In genomic region chr17:2309338-2310143, GRCh38 we compare ENCODE assay signal across 17 cellular contexts.
DNase-seq lines count a peak whose midpoint lies in the region; ATAC-seq and TF ChIP-seq lines count a peak whose summit lies in the region.
"Had no signal": no experiment of that assay in that cellular context is flagged by ENCODE, and none has a peak within 500 bp of the region (broad histone marks: within the 10 kb centered on the region; RNA-seq: fewer than 3 reads in every experiment).

No MANE protein-coding gene starts in this region.

- TF ChIP-seq CTCF in 22Rv1 (IDR thresholded peaks at IDR 0.05) (no peak), HEK293 (tag by site-specific recombination; IDR thresholded peaks at IDR 0.05) (no peak)

- H3K4me3 ChIP-seq in HEK293 (ENCODE audit: low read depth, low read length), result no peak overlapping the region
- H3K4me3 ChIP-seq: SJSA1 had no signal

- no peaks in the 10 kb centered on the region for H3K9me3 ChIP-seq in HEK293 (ENCODE audit: control insufficient read depth, insufficient read depth, low read depth, low read length)
- H3K9me3 ChIP-seq: SJSA1 had no signal

- CTCF ChIA-PET in HEK293 (lab: Yijun Ruan, JAX), result no interaction called here

- peaks cover 2 to 3% of the 10 kb centered on the region in 2 experiments for H3K36me3 ChIP-seq in HEK293 (ENCODE audit: control insufficient read depth in 2 of 2, insufficient read depth in 1 of 2, low read length in 2 of 2)

- peak overlapping the region; percentile 22 for H3K27ac ChIP-seq in 22Rv1
- H3K27ac ChIP-seq in HEK293 (ENCODE audit: extremely low read depth, low read depth, low read length), result no peak overlapping the region
- H3K27ac ChIP-seq: SJSA1 had no signal

- peaks cover 6% of the 10 kb centered on the region; the same call in 1 of the 2 replicates for H3K4me1 ChIP-seq in HEK293 (ENCODE audit: control insufficient read depth, insufficient read depth, low read length)
- H3K4me1 ChIP-seq: SJSA1 had no signal

- POLR2A ChIA-PET in HEK293 (lab: Yijun Ruan, JAX), result interaction anchor here (0.9 kb wide), 1 partner anchor 16 kb away, joined by 4 read pairs; no protein-coding TSS in a partner anchor

- ATAC-seq in GM21786 (IDR thresholded peaks at IDR 0.05; ENCODE audit: unreplicated experiment) (no peak), GM19463 (IDR thresholded peaks at IDR 0.05; ENCODE audit: unreplicated experiment) (no peak)
- ATAC-seq: sciatic nerve; stimulated activated naive CD8-positive, alpha-beta T cell treated with anti-CD3 and anti-CD28 coated beads, Interleukin-15, amount 100 ng/mL, for 72 hours had no signal

- peak; percentile 44 for DNase-seq in astrocyte of the hippocampus (ENCODE audit: low read depth, low spot score)
- peak; percentile 18 for DNase-seq in inferior parietal cortex (ENCODE audit: extremely low spot score)
- no peak for DNase-seq in GDM1 (lab: John Stamatoyannopoulos, UW)
- no peak for DNase-seq in NCI-H128 (lab: John Stamatoyannopoulos, UW; ENCODE audit: unreplicated experiment)
- DNase-seq: activated CD4-positive, CD25-positive, alpha-beta regulatory T cell treated with anti-CD3 and anti-CD28 coated beads, Interleukin-2, amount 50 U/mL, for 72 hours; DMS79 treated with DMSO at 0.1 percent for 48 hours; MM.1S; NCI-H2029; NCI-H526 treated with DMSO at 0.1 percent for 48 hours; stimulated activated naive CD8-positive, alpha-beta T cell treated with anti-CD3 and anti-CD28 coated beads, Interleukin-15, amount 100 ng/mL, for 72 hours; T-helper 9 cell had no signal

TF ChIP-seq in HEK293, 187 proteins besides CTCF, POLR2A, EP300 and RAD21:
- TF ChIP-seq PRDM1 (tag by site-specific recombination; IDR thresholded peaks at IDR 0.05) (peak; percentile 82), ZEB2 (tag by site-specific recombination; IDR thresholded peaks at IDR 0.05) (0 out of 2 replicates have a peak, but pooled peaks have one; percentile 38), MYNN (tag by site-specific recombination; IDR thresholded peaks at IDR 0.05; ENCODE audit: borderline replicate concordance) (no peak), ZSCAN30 (tag by site-specific recombination; IDR thresholded peaks at IDR 0.05) (peak; percentile 58; the same call in 1 of the 2 replicates), ZNF18 (tag by site-specific recombination; IDR thresholded peaks at IDR 0.05) (0 out of 2 replicates have a peak, but pooled peaks have one; percentile 69), ZNF629 (tag by site-specific recombination; IDR thresholded peaks at IDR 0.05) (peak; percentile 70), ZNF202 (tag by site-specific recombination; IDR thresholded peaks at IDR 0.05; ENCODE audit: borderline replicate concordance) (no peak), ZNF585B (tag by site-specific recombination; IDR thresholded peaks at IDR 0.05) (no peak), HOXD13 (CRISPR knock-in tag; IDR thresholded peaks at IDR 0.05; ENCODE audit: borderline replicate concordance) (no peak), ZNF394 (tag by site-specific recombination; IDR thresholded peaks at IDR 0.05; ENCODE audit: borderline replicate concordance) (no peak), ZNF366 (tag by site-specific recombination; conservative IDR thresholded peaks at IDR 0.05) (peak; percentile 65), REPIN1 (tag by site-specific recombination; IDR thresholded peaks at IDR 0.05; ENCODE audit: low read depth) (no peak)
- TF ChIP-seq, protein P1, sequence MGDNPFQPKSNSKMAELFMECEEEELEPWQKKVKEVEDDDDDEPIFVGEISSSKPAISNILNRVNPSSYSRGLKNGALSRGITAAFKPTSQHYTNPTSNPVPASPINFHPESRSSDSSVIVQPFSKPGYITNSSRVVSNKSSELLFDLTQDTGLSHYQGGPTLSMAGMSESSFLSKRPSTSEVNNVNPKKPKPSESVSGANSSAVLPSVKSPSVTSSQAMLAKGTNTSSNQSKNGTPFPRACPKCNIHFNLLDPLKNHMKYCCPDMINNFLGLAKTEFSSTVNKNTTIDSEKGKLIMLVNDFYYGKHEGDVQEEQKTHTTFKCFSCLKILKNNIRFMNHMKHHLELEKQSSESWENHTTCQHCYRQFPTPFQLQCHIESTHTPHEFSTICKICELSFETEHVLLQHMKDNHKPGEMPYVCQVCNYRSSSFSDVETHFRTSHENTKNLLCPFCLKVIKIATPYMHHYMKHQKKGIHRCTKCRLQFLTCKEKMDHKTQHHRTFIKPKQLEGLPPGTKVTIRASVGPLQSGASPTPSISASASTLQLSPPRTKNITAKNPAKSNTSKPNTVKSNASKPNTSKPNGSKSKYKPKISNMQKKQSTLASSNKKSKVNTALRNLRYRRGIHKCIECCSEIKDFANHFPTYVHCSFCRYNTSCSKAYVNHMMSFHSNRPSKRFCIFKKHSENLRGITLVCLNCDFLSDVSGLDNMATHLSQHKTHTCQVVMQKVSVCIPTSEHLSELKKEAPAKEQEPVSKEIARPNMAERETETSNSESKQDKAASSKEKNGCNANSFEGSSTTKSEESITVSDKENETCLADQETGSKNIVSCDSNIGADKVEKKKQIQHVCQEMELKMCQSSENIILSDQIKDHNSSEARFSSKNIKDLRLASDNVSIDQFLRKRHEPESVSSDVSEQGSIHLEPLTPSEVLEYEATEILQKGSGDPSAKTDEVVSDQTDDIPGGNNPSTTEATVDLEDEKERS (tag by site-specific recombination; IDR thresholded peaks at IDR 0.05), result no peak
- TF ChIP-seq, protein P2, sequence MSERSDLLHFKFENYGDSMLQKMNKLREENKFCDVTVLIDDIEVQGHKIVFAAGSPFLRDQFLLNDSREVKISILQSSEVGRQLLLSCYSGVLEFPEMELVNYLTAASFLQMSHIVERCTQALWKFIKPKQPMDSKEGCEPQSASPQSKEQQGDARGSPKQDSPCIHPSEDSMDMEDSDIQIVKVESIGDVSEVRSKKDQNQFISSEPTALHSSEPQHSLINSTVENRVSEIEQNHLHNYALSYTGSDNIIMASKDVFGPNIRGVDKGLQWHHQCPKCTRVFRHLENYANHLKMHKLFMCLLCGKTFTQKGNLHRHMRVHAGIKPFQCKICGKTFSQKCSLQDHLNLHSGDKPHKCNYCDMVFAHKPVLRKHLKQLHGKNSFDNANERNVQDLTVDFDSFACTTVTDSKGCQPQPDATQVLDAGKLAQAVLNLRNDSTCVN (tag by site-specific recombination; optimal IDR thresholded peaks at IDR 0.05), result no peak
- TF ChIP-seq, protein P3, sequence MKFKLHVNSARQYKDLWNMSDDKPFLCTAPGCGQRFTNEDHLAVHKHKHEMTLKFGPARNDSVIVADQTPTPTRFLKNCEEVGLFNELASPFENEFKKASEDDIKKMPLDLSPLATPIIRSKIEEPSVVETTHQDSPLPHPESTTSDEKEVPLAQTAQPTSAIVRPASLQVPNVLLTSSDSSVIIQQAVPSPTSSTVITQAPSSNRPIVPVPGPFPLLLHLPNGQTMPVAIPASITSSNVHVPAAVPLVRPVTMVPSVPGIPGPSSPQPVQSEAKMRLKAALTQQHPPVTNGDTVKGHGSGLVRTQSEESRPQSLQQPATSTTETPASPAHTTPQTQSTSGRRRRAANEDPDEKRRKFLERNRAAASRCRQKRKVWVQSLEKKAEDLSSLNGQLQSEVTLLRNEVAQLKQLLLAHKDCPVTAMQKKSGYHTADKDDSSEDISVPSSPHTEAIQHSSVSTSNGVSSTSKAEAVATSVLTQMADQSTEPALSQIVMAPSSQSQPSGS (tag by site-specific recombination; IDR thresholded peaks at IDR 0.05; ENCODE audit: low read depth), result 0 out of 2 replicates have a peak, but pooled peaks have one; percentile 52

Comparison
In these comparisons a context has a peak if more than half of its experiments do, and no peak if none do; other contexts are left out.
1. DNase-seq: peak in astrocyte of the hippocampus (single experiment) and inferior parietal cortex (single experiment); none in GDM1 (single experiment) and NCI-H128 (single experiment).